In genomic region chr9:70567511-70567910, GRCh38 we compare ENCODE assay signal across 25 cellular contexts.
DNase-seq lines count a peak whose midpoint lies in the region; ATAC-seq, FAIRE-seq and TF ChIP-seq lines count a peak whose summit lies in the region.
"Had no signal": no experiment of that assay in that cellular context is flagged by ENCODE, and none has a peak within 500 bp of the region (broad histone marks: within the 10 kb centered on the region; RNA-seq: fewer than 3 reads in every experiment).

No MANE protein-coding gene starts in this region.

- no peaks in the 10 kb centered on the region for H3K27me3 Mint-ChIP-seq in activated CD8-positive, alpha-beta memory T cell treated with anti-CD3 and anti-CD28 coated beads, Interleukin-2, amount 10 ng/mL, durations not matched to agents 7 days and 5 days
- H3K27me3 Mint-ChIP-seq in T-cell, result no peaks in the 10 kb centered on the region
- H3K27me3 Mint-ChIP-seq: CD8-positive, alpha-beta memory T cell had no signal

- TF ChIP-seq POLR2A in H54 (IDR thresholded peaks at IDR 0.05; ENCODE audit: low read depth, low read length), result no peak

- H4K20me1 ChIP-seq in smooth muscle cell (ENCODE audit: low read depth), result no peaks in the 10 kb centered on the region

- H3K27ac Mint-ChIP-seq in activated CD8-positive, alpha-beta memory T cell treated with anti-CD3 and anti-CD28 coated beads, Interleukin-2, amount 10 ng/mL, durations not matched to agents 7 days and 5 days, result no peak overlapping the region
- no peak overlapping the region for H3K27ac Mint-ChIP-seq in T-cell
- H3K27ac Mint-ChIP-seq: CD8-positive, alpha-beta memory T cell had no signal

- peaks cover 42% of the 10 kb centered on the region for H3K4me1 Mint-ChIP-seq in activated CD8-positive, alpha-beta memory T cell treated with anti-CD3 and anti-CD28 coated beads, Interleukin-2, amount 10 ng/mL, durations not matched to agents 7 days and 5 days
- H3K4me1 Mint-ChIP-seq in T-cell, result peaks cover 35 to 36% (median 36%) of the 10 kb centered on the region in 3 donors

- CTCF ChIA-PET in activated CD8-positive, alpha-beta memory T cell treated with anti-CD3 and anti-CD28 coated beads, Interleukin-2, amount 10 ng/mL, durations not matched to agents 7 days and 5 days (lab: Charles Lee), result interaction anchor here (1.0 kb wide), 1 partner anchor 35 kb away, joined by 5 read pairs; no protein-coding TSS in a partner anchor
- CTCF ChIA-PET in T-cell (lab: Charles Lee), result no interaction called here

- no peak for TF ChIP-seq CTCF in smooth muscle cell (IDR thresholded peaks at IDR 0.05; ENCODE audit: borderline replicate concordance, insufficient read depth, poor library complexity, severe bottlenecking)

- H3K79me2 ChIP-seq in smooth muscle cell (ENCODE audit: low read depth), result no peaks in the 10 kb centered on the region

- H3K4me1 ChIP-seq in smooth muscle cell (ENCODE audit: low read depth), result peaks cover 20% of the 10 kb centered on the region

- peaks cover 16% of the 10 kb centered on the region for H3F3A ChIP-seq in smooth muscle cell (ENCODE audit: low read depth)

- POLR2A ChIA-PET in T-cell (lab: Charles Lee), result interaction anchor here in 1 of 2 donors (0.5 kb wide), 1 partner anchor 148 kb away, joined by 3 read pairs; no protein-coding TSS in a partner anchor

- WGBS in smooth muscle cell (ENCODE audit: low lambda C conversion rate), result 82% methylated on average over 7 of the region's 7 CpGs

- peaks cover 4% of the 10 kb centered on the region for H3K36me3 Mint-ChIP-seq in activated CD8-positive, alpha-beta memory T cell treated with anti-CD3 and anti-CD28 coated beads, Interleukin-2, amount 10 ng/mL, durations not matched to agents 7 days and 5 days
- no peaks in the 10 kb centered on the region for H3K36me3 Mint-ChIP-seq in T-cell

- no peaks in the 10 kb centered on the region for H3K9me3 ChIP-seq in smooth muscle cell (replicated peaks; ENCODE audit: low read depth)

- no peaks in the 10 kb centered on the region for H3K27me3 ChIP-seq in smooth muscle cell (ENCODE audit: low read depth)

- peak overlapping the region; percentile 19 for H3K27ac ChIP-seq in smooth muscle cell (ENCODE audit: low read depth)
- H3K27ac ChIP-seq: 22Rv1, C4-2B, KMS-11, RWPE1 had no signal

- no peak overlapping the region for H3K4me3 ChIP-seq in smooth muscle cell

- no peak for FAIRE-seq in H54 (lab: Jason Lieb, UNC)
- FAIRE-seq: HTR-8/SVneo had no signal

- H3K4me3 Mint-ChIP-seq in activated CD8-positive, alpha-beta memory T cell treated with anti-CD3 and anti-CD28 coated beads, Interleukin-2, amount 10 ng/mL, durations not matched to agents 7 days and 5 days, result no peak overlapping the region
- H3K4me3 Mint-ChIP-seq in T-cell, result no peak overlapping the region
- H3K4me3 Mint-ChIP-seq: CD8-positive, alpha-beta memory T cell had no signal

- H3K36me3 ChIP-seq in smooth muscle cell (ENCODE audit: low read depth), result no peaks in the 10 kb centered on the region

- peak; percentile 0 for DNase-seq in activated CD8-positive, alpha-beta memory T cell treated with anti-CD3 and anti-CD28 coated beads, Interleukin-2, amount 10 ng/mL, durations not matched to agents 7 days and 5 days
- no peak for DNase-seq in activated CD8-positive, alpha-beta memory T cell treated with anti-CD3 and anti-CD28 coated beads, Interleukin-2, amount 50 U/mL, for 48 hours
- DNase-seq in iris pigment epithelial cell (ENCODE audit: low read depth), result peak; percentile 83
- no peak for DNase-seq in smooth muscle cell (lab: John Stamatoyannopoulos, UW; ENCODE audit: unreplicated experiment)
- no peak for DNase-seq in T-cell
- DNase-seq in activated CD4-positive, alpha-beta T cell treated with anti-CD3 and anti-CD28 coated beads, Interleukin-2, amount 50 U/mL, for 1 hour, result no peak
- DNase-seq in H54 (ENCODE audit: insufficient read length, low spot score), result no peak
- DNase-seq in KG1 (lab: John Stamatoyannopoulos, UW), result no peak
- DNase-seq: ACHN, GDM1, GOT3, NCI-H1105, NCI-H146, NCI-H2029, NCI-H2227 treated with DMSO at 0.1 percent for 48 hours, NCI-H510A treated with DMSO at 0.1 percent for 48 hours, NCI-H748 treated with DMSO at 0.1 percent for 48 hours, SHP77 treated with DMSO at 0.1 percent for 48 hours had no signal

- H3K9me3 Mint-ChIP-seq in activated CD8-positive, alpha-beta memory T cell treated with anti-CD3 and anti-CD28 coated beads, Interleukin-2, amount 10 ng/mL, durations not matched to agents 7 days and 5 days (ENCODE audit: low read depth), result no peaks in the 10 kb centered on the region
- H3K9me3 Mint-ChIP-seq in T-cell, result no peaks in the 10 kb centered on the region
- H3K9me3 Mint-ChIP-seq: CD8-positive, alpha-beta memory T cell had no signal

- H3K9ac ChIP-seq in smooth muscle cell (ENCODE audit: low read depth), result no peak overlapping the region
- H3K9ac ChIP-seq: KMS-11 had no signal

- no peak for ATAC-seq in activated CD8-positive, alpha-beta memory T cell treated with anti-CD3 and anti-CD28 coated beads, Interleukin-2, amount 10 ng/mL, durations not matched to agents 7 days and 5 days
- ATAC-seq in T-cell (replicated peaks in 1 of 4), result no peak
- ATAC-seq: HCT116 had no signal

- H3K4me2 ChIP-seq in smooth muscle cell, result no peak overlapping the region
- H3K4me2 ChIP-seq: KMS-11 had no signal

- H2AFZ ChIP-seq in smooth muscle cell (ENCODE audit: low read depth), result no peak overlapping the region

Comparison
In these comparisons a context has a peak if more than half of its experiments do, and no peak if none do; other contexts are left out.
1. DNase-seq: peak in activated CD8-positive, alpha-beta memory T cell treated with anti-CD3 and anti-CD28 coated beads, Interleukin-2, amount 10 ng/mL, durations not matched to agents 7 days and 5 days (single experiment) and iris pigment epithelial cell (single experiment); none in activated CD8-positive, alpha-beta memory T cell treated with anti-CD3 and anti-CD28 coated beads, Interleukin-2, amount 50 U/mL, for 48 hours (single experiment), smooth muscle cell (single experiment), T-cell (0 of 34), activated CD4-positive, alpha-beta T cell treated with anti-CD3 and anti-CD28 coated beads, Interleukin-2, amount 50 U/mL, for 1 hour (single experiment), H54 (single experiment) and KG1 (single experiment).